1 cellular context compared by ENCODE assay signal in genomic region chr7:28643369-28644340, GRCh38.
TF ChIP-seq lines count a peak whose summit lies in the region.

No MANE protein-coding gene starts in this region.

TF ChIP-seq in Ishikawa, 13 proteins besides CTCF, POLR2A, EP300 and RAD21 (continued from another document):
- TF ChIP-seq, protein P1, sequence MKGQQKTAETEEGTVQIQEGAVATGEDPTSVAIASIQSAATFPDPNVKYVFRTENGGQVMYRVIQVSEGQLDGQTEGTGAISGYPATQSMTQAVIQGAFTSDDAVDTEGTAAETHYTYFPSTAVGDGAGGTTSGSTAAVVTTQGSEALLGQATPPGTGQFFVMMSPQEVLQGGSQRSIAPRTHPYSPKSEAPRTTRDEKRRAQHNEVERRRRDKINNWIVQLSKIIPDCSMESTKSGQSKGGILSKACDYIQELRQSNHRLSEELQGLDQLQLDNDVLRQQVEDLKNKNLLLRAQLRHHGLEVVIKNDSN (IDR thresholded peaks at IDR 0.05): no peak
